8 cellular contexts compared by ENCODE assay signal in genomic region chr11:62171261-62171723, GRCh38. TPM values are rescaled to one million over a fixed set of nuclear protein-coding genes. Genes with fewer than 3 reads are reported as not detected.
DNase-seq lines count a peak whose midpoint lies in the region; ATAC-seq and TF ChIP-seq lines count a peak whose summit lies in the region.

No MANE protein-coding gene starts in this region.

- H3K36me3 ChIP-seq in left lung, result no peaks in the 10 kb centered on the region

- intact Hi-C loops in left lung (cut with DNase I), result loop anchor here in 1 of 2 donors (10.0 kb wide), 1 partner anchor 144 kb away; no protein-coding TSS in a partner anchor

- TF ChIP-seq CTCF in AG10803 (conservative IDR thresholded peaks at IDR 0.05; ENCODE audit: low read length), result peak; percentile 63
- TF ChIP-seq CTCF in choroid plexus epithelial cell (conservative IDR thresholded peaks at IDR 0.05; ENCODE audit: low read depth, low read length), result peak; percentile 76
- peak; percentile 51 to 53 for TF ChIP-seq CTCF in left lung (IDR thresholded peaks at IDR 0.05)

- ATAC-seq in left lung (peak; percentile 95), GM18861 (IDR thresholded peaks at IDR 0.05; ENCODE audit: unreplicated experiment) (no peak)

- H3K4me1 ChIP-seq in left lung, result no peaks in the 10 kb centered on the region

- H3K9me3 ChIP-seq in left lung, result no peaks in the 10 kb centered on the region

- H3K27me3 ChIP-seq in left lung, result peaks cover 0 to 64% of the 10 kb centered on the region in 2 donors

- H3K27ac ChIP-seq in left lung, result no peak overlapping the region

- DNase-seq in AG10803 (ENCODE audit: low read depth), result peak; percentile 59
- peak; percentile 74 for DNase-seq in HCEC 1CT
- DNase-seq in NCI-H510A treated with DMSO at 0.1 percent for 48 hours (lab: John Stamatoyannopoulos, UW), result peak; percentile 94
- peak; percentile 87 for DNase-seq in activated CD4-positive, alpha-beta T cell treated with anti-CD3 and anti-CD28 coated beads for 48 hours
- DNase-seq in choroid plexus epithelial cell (ENCODE audit: low read depth), result peak; percentile 88
- peak in 1 of 2 donors; percentile 50 for DNase-seq in left lung
- peak; percentile 20 to 41 (median 29) for DNase-seq in stimulated activated CD4-positive, alpha-beta T cell treated with anti-CD3 and anti-CD28 coated beads, TNF-alpha, amount 100 ng/mL, for 1 hour (ENCODE audit: low read depth in 3 of 3, low spot score in 1 of 3)

- no peak overlapping the region for H3K4me3 ChIP-seq in AG10803 (ENCODE audit: low read length)
- H3K4me3 ChIP-seq in choroid plexus epithelial cell (ENCODE audit: low read depth, low read length), result no peak overlapping the region
- H3K4me3 ChIP-seq in left lung, result no peak overlapping the region

RNA-seq across cellular contexts. Expression of gene SCGB1D1, which starts 18.7 kb away (rescaled TPM):
- not detected for total RNA-seq in left lung

RNA-seq across cellular contexts. Expression of gene SCGB2A1, which starts 37.2 kb away (rescaled TPM):
- total RNA-seq in left lung, result 1 to 10 TPM in 1 of 2 donors, not detected in 1; 3.4 TPM

RNA-seq across cellular contexts. Expression of gene INCENP, which starts 47.5 kb away (rescaled TPM):
- total RNA-seq in left lung, result 10 to 100 TPM; 17.3 to 21.6 TPM
